Comparison of ENCODE assay signal across 25 cellular contexts in the genomic region with DNA sequence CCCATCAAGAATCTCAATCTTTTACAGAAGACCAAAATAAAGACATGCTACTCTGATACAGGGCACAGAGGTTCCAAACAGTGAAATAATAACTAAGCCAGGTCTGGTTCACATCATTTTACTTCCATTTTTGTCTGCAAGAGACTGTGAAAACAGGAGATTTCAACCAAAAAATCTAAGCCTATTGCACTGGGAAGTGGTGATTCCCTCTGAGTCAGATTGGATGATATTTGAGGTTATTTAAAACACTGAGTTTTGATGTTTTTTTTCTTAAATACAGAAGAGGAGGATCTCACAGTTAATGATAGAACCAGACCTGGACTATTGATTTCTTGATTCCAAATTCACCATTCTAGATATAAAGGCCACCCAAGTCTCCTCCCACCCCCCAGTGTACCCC.
"Had no signal": no experiment of that assay in that cellular context is flagged by ENCODE, and none has a peak within 500 bp of the region (broad histone marks: within the 10 kb centered on the region; RNA-seq: fewer than 3 reads in every experiment).

No MANE protein-coding gene starts in this region.

- H3K9me3 ChIP-seq: gastroesophageal sphincter had no signal

- DNase-seq: activated CD4-positive, alpha-beta memory T cell treated with anti-CD3 and anti-CD28 coated beads, Interleukin-2, amount 10 ng/mL, durations not matched to agents 7 days and 5 days; activated CD4-positive, alpha-beta T cell treated with anti-CD3 and anti-CD28 coated beads for 1 hour; activated CD4-positive, alpha-beta T cell treated with anti-CD3 and anti-CD28 coated beads for 4 hours; activated CD4-positive, alpha-beta T cell treated with anti-CD3 and anti-CD28 coated beads, Interleukin-2, amount 10 ng/mL, durations not matched to agents 7 days and 5 days; activated CD4-positive, alpha-beta T cell treated with anti-CD3 and anti-CD28 coated beads, Interleukin-2, amount 50 U/mL, for 4 hours; activated CD8-positive, alpha-beta memory T cell treated with anti-CD3 and anti-CD28 coated beads, Interleukin-2, amount 50 U/mL, for 48 hours; activated gamma-delta T cell; activated naive CD4-positive, alpha-beta T cell; activated naive CD4-positive, alpha-beta T cell treated with anti-CD3 and anti-CD28 coated beads, Interleukin-2, amount 50 U/mL, for 16 hours; activated T-cell treated with anti-CD3 and anti-CD28 coated beads for 4 hours; activated T-cell treated with anti-CD3 and anti-CD28 coated beads, Interleukin-2, amount 50 U/mL, for 24 hours; activated T-cell treated with anti-CD3 and anti-CD28 coated beads, Interleukin-2, amount 50 U/mL, for 72 hours; amniotic stem cell; anterior cingulate cortex; brain microvascular endothelial cell; dorsolateral prefrontal cortex; effector memory CD4-positive, alpha-beta T cell; endodermal cell; foreskin melanocyte; T-helper 2 cell had no signal

- H3K27me3 ChIP-seq: brain microvascular endothelial cell, gastroesophageal sphincter had no signal

- FAIRE-seq: astrocyte, bronchial epithelial cell had no signal

- H3K4me3 ChIP-seq: coronary artery, dorsolateral prefrontal cortex, gastroesophageal sphincter had no signal

- H3K4me1 ChIP-seq: gastroesophageal sphincter had no signal

- H3K27ac ChIP-seq: brain microvascular endothelial cell, coronary artery, dorsolateral prefrontal cortex, gastroesophageal sphincter, VCaP had no signal

- H3K36me3 ChIP-seq: brain microvascular endothelial cell, gastroesophageal sphincter had no signal
